Comparison of ENCODE assay signal across 1 cellular context in the genomic region with DNA sequence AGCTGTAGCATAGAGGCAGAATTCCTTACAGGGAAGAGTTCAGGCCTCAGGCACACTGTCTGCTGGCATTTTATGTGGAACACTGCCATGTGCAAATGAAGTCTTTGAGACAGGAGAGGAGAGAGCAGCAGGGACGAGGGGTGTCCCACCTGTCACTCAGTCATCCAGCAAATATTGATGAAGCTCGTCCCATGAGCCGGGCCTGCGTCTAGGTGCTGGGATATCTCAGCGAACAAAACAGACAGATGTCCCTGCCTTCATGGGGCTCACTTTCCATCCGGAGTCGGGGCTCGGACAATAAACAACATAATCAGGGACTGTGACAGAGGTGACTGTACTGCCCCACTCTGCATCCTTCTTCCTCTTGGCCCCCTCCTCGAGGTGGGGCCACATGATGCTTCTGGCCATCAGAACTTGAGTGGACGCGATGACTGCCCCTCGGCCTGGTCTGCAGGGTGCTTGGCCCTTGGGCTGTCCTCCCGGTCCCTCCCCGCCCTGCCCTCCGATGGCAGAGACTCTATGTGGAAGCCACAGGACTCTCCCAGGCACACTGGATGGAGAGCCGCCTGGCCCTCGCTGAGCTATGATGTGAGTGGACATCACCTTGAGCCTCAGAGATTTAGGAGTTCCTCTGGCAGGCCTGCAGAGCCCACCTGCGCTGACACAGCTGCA.
TF ChIP-seq lines count a peak whose summit lies in the region.

No MANE protein-coding gene starts in this region.

TF ChIP-seq in WTC11, 78 proteins besides CTCF, POLR2A, EP300 and RAD21 (continued from another document):
- TF ChIP-seq TEAD1 (CRISPR knock-in tag; IDR thresholded peaks at IDR 0.05) (no peak), MXD4 (CRISPR knock-in tag; IDR thresholded peaks at IDR 0.05; ENCODE audit: borderline replicate concordance) (no peak), ZNF232 (CRISPR knock-in tag; IDR thresholded peaks at IDR 0.05) (no peak), FOXJ3 (CRISPR knock-in tag; IDR thresholded peaks at IDR 0.05; ENCODE audit: borderline replicate concordance) (no peak), NR1H2 (CRISPR knock-in tag; IDR thresholded peaks at IDR 0.05) (no peak)
- TF ChIP-seq, protein P1, sequence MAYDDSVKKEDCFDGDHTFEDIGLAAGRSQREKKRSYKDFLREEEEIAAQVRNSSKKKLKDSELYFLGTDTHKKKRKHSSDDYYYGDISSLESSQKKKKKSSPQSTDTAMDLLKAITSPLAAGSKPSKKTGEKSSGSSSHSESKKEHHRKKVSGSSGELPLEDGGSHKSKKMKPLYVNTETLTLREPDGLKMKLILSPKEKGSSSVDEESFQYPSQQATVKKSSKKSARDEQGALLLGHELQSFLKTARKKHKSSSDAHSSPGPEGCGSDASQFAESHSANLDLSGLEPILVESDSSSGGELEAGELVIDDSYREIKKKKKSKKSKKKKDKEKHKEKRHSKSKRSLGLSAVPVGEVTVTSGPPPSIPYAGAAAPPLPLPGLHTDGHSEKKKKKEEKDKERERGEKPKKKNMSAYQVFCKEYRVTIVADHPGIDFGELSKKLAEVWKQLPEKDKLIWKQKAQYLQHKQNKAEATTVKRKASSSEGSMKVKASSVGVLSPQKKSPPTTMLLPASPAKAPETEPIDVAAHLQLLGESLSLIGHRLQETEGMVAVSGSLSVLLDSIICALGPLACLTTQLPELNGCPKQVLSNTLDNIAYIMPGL (CRISPR knock-in tag; IDR thresholded peaks at IDR 0.05): no peak
